ENCODE assay signal across 2 cellular contexts in genomic region chr1:27384797-27385196, GRCh38. TPM values are rescaled to one million over a fixed set of nuclear protein-coding genes. Genes with fewer than 3 reads are reported as not detected.
"Had no signal": no experiment of that assay in that cellular context is flagged by ENCODE, and none has a peak within 500 bp of the region (broad histone marks: within the 10 kb centered on the region; RNA-seq: fewer than 3 reads in every experiment).

No MANE protein-coding gene starts in this region.

RNA-seq across cellular contexts. Expression of gene CD164L2, which starts 1.7 kb away (rescaled TPM):
- total RNA-seq: G401, GM12878 had no signal
- polyA plus RNA-seq: GM12878 had no signal

RNA-seq across cellular contexts. Expression of gene FCN3, which starts 10.2 kb away (rescaled TPM):
- total RNA-seq: G401 had no signal
- polyA plus RNA-seq: GM12878 had no signal
